ENCODE assay signal across 8 cellular contexts in the genomic region with DNA sequence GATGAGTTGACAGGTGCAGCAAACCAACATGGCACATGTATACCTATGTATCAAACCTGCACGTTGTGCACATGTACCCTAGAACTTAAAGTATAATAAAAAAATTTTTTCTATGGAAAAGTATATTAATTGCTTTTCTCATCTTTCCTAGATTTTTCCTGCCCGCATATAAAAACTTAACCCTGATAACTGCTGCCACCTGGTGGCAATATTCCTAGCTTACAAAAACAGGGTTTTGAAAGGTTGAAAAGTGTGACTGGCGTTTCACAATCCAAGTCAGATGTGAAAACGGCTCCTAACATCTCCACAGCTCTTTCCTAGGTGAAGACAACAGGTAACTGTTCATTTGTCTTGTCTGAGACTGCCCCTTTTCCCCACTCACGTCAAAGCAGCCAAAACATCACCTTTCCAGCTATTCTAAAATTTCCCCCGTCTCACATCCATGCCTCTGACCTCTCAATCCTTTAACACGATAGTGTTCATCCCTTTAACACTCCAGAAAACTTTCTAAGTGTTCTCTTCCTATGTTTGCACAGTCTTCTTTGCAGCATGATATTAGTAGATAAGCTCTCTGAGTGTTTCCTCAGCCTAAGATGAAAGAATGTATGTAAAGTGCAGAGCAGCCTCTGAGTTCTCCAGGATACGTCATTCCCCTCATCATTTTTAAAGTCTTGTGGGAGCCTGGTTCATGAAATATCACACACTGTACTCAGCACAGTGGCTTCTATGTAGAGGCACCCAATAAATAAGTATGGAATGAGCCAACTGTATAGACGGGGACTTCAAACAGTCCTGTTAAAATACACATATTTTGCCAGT. TPM values are rescaled to one million over a fixed set of nuclear protein-coding genes. Genes with fewer than 3 reads are reported as not detected.
DNase-seq lines count a peak whose midpoint lies in the region; ATAC-seq, FAIRE-seq and TF ChIP-seq lines count a peak whose summit lies in the region.

No MANE protein-coding gene starts in this region.

- no peak for FAIRE-seq in pancreas (lab: Jason Lieb, UNC)

- 20 to 22% methylated on average over 9 of the region's 9 CpGs for WGBS in pancreas, 2 donors

- H3K4me1 Mint-ChIP-seq in activated CD4-positive, alpha-beta T cell treated with anti-CD3 and anti-CD28 coated beads, Interleukin-2, amount 10 ng/mL, durations not matched to agents 24 days and 14 days, result peaks cover 11% of the 10 kb centered on the region

- H3K27me3 ChIP-seq in pancreas, result peaks cover 0 to 5% (median 2%) of the 10 kb centered on the region in 4 donors

- H3K9me3 Mint-ChIP-seq in activated CD4-positive, alpha-beta T cell treated with anti-CD3 and anti-CD28 coated beads, Interleukin-2, amount 10 ng/mL, durations not matched to agents 24 days and 14 days, result no peaks in the 10 kb centered on the region

- H3K9me3 ChIP-seq in pancreas, result no peaks in the 10 kb centered on the region

- no peaks in the 10 kb centered on the region for H3K36me3 Mint-ChIP-seq in activated CD4-positive, alpha-beta T cell treated with anti-CD3 and anti-CD28 coated beads, Interleukin-2, amount 10 ng/mL, durations not matched to agents 24 days and 14 days (ENCODE audit: low read depth)

- no peaks in the 10 kb centered on the region for H3K36me3 ChIP-seq in pancreas

- DNase-seq in AG09309 (ENCODE audit: low read depth), result peak; percentile 10
- peak; percentile 7 for DNase-seq in GM12864 (ENCODE audit: low read depth)
- DNase-seq in NCI-H2171 treated with DMSO at 0.1 percent for 48 hours (lab: John Stamatoyannopoulos, UW), result peak; percentile 63
- DNase-seq in activated CD4-positive, alpha-beta T cell treated with anti-CD3 and anti-CD28 coated beads, Interleukin-2, amount 10 ng/mL, durations not matched to agents 24 days and 14 days, result peak; percentile 83
- peak; percentile 65 for DNase-seq in fibroblast of mammary gland (ENCODE audit: low read depth)
- peak in 3 of 6 donors; percentile 27 to 65 (median 28) for DNase-seq in pancreas

- peak in 3 of 4 donors; percentile 63 to 76 (median 71) for ATAC-seq in pancreas
- ATAC-seq in HG03520 (IDR thresholded peaks at IDR 0.05; ENCODE audit: unreplicated experiment), result no peak
- ATAC-seq in HG03565 (IDR thresholded peaks at IDR 0.05; ENCODE audit: unreplicated experiment), result no peak

- H3K4me1 ChIP-seq in pancreas, result no peaks in the 10 kb centered on the region

- no peak overlapping the region for H3K27ac Mint-ChIP-seq in activated CD4-positive, alpha-beta T cell treated with anti-CD3 and anti-CD28 coated beads, Interleukin-2, amount 10 ng/mL, durations not matched to agents 24 days and 14 days

- intact Hi-C loops in activated CD4-positive, alpha-beta T cell treated with anti-CD3 and anti-CD28 coated beads, Interleukin-2, amount 10 ng/mL, durations not matched to agents 24 days and 14 days (cut with micrococcal nuclease), result loop anchor here (1.0 to 10.0 kb wide), 4 partner anchors 42 to 365 kb away; no protein-coding TSS in a partner anchor
- intact Hi-C loops in pancreas (cut with DNase I), result loop anchor here in 2 of 3 donors (5.0 kb wide), 1 partner anchor 178 kb away; no protein-coding TSS in a partner anchor

- H3K4me3 Mint-ChIP-seq in activated CD4-positive, alpha-beta T cell treated with anti-CD3 and anti-CD28 coated beads, Interleukin-2, amount 10 ng/mL, durations not matched to agents 24 days and 14 days, result no peak overlapping the region

- no peak overlapping the region for H3K27ac ChIP-seq in pancreas

- peaks cover 38% of the 10 kb centered on the region for H3K27me3 Mint-ChIP-seq in activated CD4-positive, alpha-beta T cell treated with anti-CD3 and anti-CD28 coated beads, Interleukin-2, amount 10 ng/mL, durations not matched to agents 24 days and 14 days

- peak; percentile 55 for TF ChIP-seq CTCF in AG09309 (IDR thresholded peaks at IDR 0.05; ENCODE audit: control insufficient read depth, insufficient read depth, low read depth, low read length, missing control alignments)
- TF ChIP-seq CTCF in GM12864 (IDR thresholded peaks at IDR 0.05; ENCODE audit: low read depth, low read length, missing control alignments), result peak; percentile 54
- peak; percentile 70 for TF ChIP-seq CTCF in fibroblast of mammary gland (conservative IDR thresholded peaks at IDR 0.05; ENCODE audit: control insufficient read depth, insufficient read depth, low read depth, low read length)
- peak; percentile 45 to 62 (median 60) for TF ChIP-seq CTCF in pancreas (IDR thresholded peaks at IDR 0.05)

- H3K4me3 ChIP-seq in AG09309 (ENCODE audit: control insufficient read depth, low read depth, low read length) (no peak overlapping the region), GM12864 (ENCODE audit: low read depth, low read length) (no peak overlapping the region), fibroblast of mammary gland (ENCODE audit: control insufficient read depth, low read depth, low read length) (no peak overlapping the region), pancreas (no peak overlapping the region)

RNA-seq across cellular contexts. Expression of a gene that starts 27.5 kb away (rescaled TPM):
- 0.65 and 0.71 TPM in 2 replicates for total RNA-seq in activated CD4-positive, alpha-beta T cell treated with anti-CD3 and anti-CD28 coated beads, Interleukin-2, amount 10 ng/mL, durations not matched to agents 24 days and 14 days
- total RNA-seq in pancreas, result under 1 TPM; 0.28 to 0.65 (median 0.49) TPM
- polyA plus RNA-seq in pancreas, result 1 to 10 TPM; 1.6 to 3.8 TPM

RNA-seq across cellular contexts. Expression of a gene that starts 49.1 kb away (rescaled TPM):
- 60.9 and 65.0 TPM in 2 replicates for total RNA-seq in activated CD4-positive, alpha-beta T cell treated with anti-CD3 and anti-CD28 coated beads, Interleukin-2, amount 10 ng/mL, durations not matched to agents 24 days and 14 days
- total RNA-seq in pancreas, result 10 to 100 TPM in 2 of 6 donors, 1 to 10 TPM in 4; 4.8 to 13.9 (median 9.3) TPM
- polyA plus RNA-seq in pancreas, result 10 to 100 TPM; 10.6 to 15.2 TPM

RNA-seq across cellular contexts. Expression of a gene that starts 49.3 kb away (rescaled TPM):
- 308 and 325 TPM in 2 replicates for total RNA-seq in activated CD4-positive, alpha-beta T cell treated with anti-CD3 and anti-CD28 coated beads, Interleukin-2, amount 10 ng/mL, durations not matched to agents 24 days and 14 days
- 100 to 1,000 TPM in 2 of 6 donors, 10 to 100 TPM in 4; 56.3 to 103 (median 89.2) TPM for total RNA-seq in pancreas
- 100 to 1,000 TPM in 1 of 2 donors, 10 to 100 TPM in 1; 71.5 to 138 TPM for polyA plus RNA-seq in pancreas

Comparison
In these comparisons a context has a peak if more than half of its experiments do, and no peak if none do; other contexts are left out.
1. ATAC-seq: peak in pancreas (3 of 4); none in HG03520 (single experiment) and HG03565 (single experiment).
2. Peak in every context shown above with its lines, with median percentiles within 50 percentile points of each other: CTCF ChIP-seq.